27 cellular contexts compared by ENCODE assay signal in genomic region chr15:71323604-71324003, GRCh38.
"Had no signal": no experiment of that assay in that cellular context is flagged by ENCODE, and none has a peak within 500 bp of the region (broad histone marks: within the 10 kb centered on the region; RNA-seq: fewer than 3 reads in every experiment).

No MANE protein-coding gene starts in this region.

- H3K36me3 ChIP-seq: esophagus squamous epithelium, gastrocnemius medialis, left lung, prostate gland, right atrium auricular region, suprapubic skin, transverse colon, upper lobe of right lung, uterus had no signal

- H3K27me3 Mint-ChIP-seq: stimulated activated naive CD8-positive, alpha-beta T cell treated with anti-CD3 and anti-CD28 coated beads, Interleukin-15, amount 100 ng/mL, for 72 hours had no signal

- H3K9me3 ChIP-seq: esophagus squamous epithelium, gastrocnemius medialis, left lung, prostate gland, right atrium auricular region, suprapubic skin, transverse colon, upper lobe of right lung, uterus had no signal

- DNase-seq: cortex of kidney; effector memory CD8-positive, alpha-beta T cell; erythroblast; esophagus squamous epithelium; foreskin fibroblast; gastrocnemius medialis; head of caudate nucleus; left cardiac atrium; left lung; mesendoderm; naive thymus-derived CD8-positive, alpha-beta T cell; nephron progenitor cell; nucleus accumbens; stimulated activated CD4-positive, alpha-beta T cell treated with anti-CD3 and anti-CD28 coated beads, Interleukin-12 subunit alpha, Interleukin-12 subunit beta, amount 100 ng/mL, for 4 hours; stimulated activated CD4-positive, alpha-beta T cell treated with anti-CD3 and anti-CD28 coated beads, Interleukin-1b, Interleukin-23, amount 100 ng/mL, for 48 hours; stimulated activated CD4-positive, alpha-beta T cell treated with anti-CD3 and anti-CD28 coated beads, Interleukin-4, amount 100 ng/mL, for 1 hour; stimulated activated CD8-positive, alpha-beta memory T cell treated with anti-CD3 and anti-CD28 coated beads, Interleukin-4, amount 100 ng/mL, for 48 hours; stimulated activated naive CD4-positive, alpha-beta T cell; stimulated activated naive CD8-positive, alpha-beta T cell treated with anti-CD3 and anti-CD28 coated beads, Interleukin-15, amount 100 ng/mL, for 72 hours; transverse colon; upper lobe of right lung; uterus had no signal

- ATAC-seq: effector memory CD8-positive, alpha-beta T cell; gastrocnemius medialis; left cardiac atrium; left lung; naive thymus-derived CD8-positive, alpha-beta T cell; sciatic nerve; stimulated activated naive CD8-positive, alpha-beta T cell treated with anti-CD3 and anti-CD28 coated beads, Interleukin-15, amount 100 ng/mL, for 72 hours; upper lobe of right lung had no signal

- H3K27ac ChIP-seq: esophagus squamous epithelium, gastrocnemius medialis, left lung, prostate gland, right atrium auricular region, suprapubic skin, transverse colon, upper lobe of right lung, uterus had no signal

- H3K4me1 Mint-ChIP-seq: stimulated activated naive CD8-positive, alpha-beta T cell treated with anti-CD3 and anti-CD28 coated beads, Interleukin-15, amount 100 ng/mL, for 72 hours had no signal

- H3K36me3 Mint-ChIP-seq: naive thymus-derived CD8-positive, alpha-beta T cell had no signal

- H3K27ac Mint-ChIP-seq: effector memory CD8-positive, alpha-beta T cell; naive thymus-derived CD8-positive, alpha-beta T cell; nephron progenitor cell; stimulated activated naive CD8-positive, alpha-beta T cell treated with anti-CD3 and anti-CD28 coated beads, Interleukin-15, amount 100 ng/mL, for 72 hours had no signal

- H3K4me3 ChIP-seq: esophagus squamous epithelium, gastrocnemius medialis, left lung, prostate gland, right atrium auricular region, smooth muscle cell, suprapubic skin, transverse colon, upper lobe of right lung, uterus had no signal

- H3K9me3 Mint-ChIP-seq: effector memory CD8-positive, alpha-beta T cell; nephron progenitor cell had no signal

- H3K4me3 Mint-ChIP-seq: effector memory CD8-positive, alpha-beta T cell; naive thymus-derived CD8-positive, alpha-beta T cell; nephron progenitor cell; stimulated activated naive CD8-positive, alpha-beta T cell treated with anti-CD3 and anti-CD28 coated beads, Interleukin-15, amount 100 ng/mL, for 72 hours had no signal

- H3K4me1 ChIP-seq: prostate gland, upper lobe of right lung, uterus had no signal

- H3K27me3 ChIP-seq: esophagus squamous epithelium, gastrocnemius medialis, left lung, right atrium auricular region, suprapubic skin, transverse colon, upper lobe of right lung, uterus had no signal
